Comparison of ENCODE assay signal across 8 cellular contexts in genomic region chr2:10097352-10098148, GRCh38. TPM values are rescaled to one million over a fixed set of nuclear protein-coding genes. Genes with fewer than 3 reads are reported as not detected.
DNase-seq lines count a peak whose midpoint lies in the region; ATAC-seq and TF ChIP-seq lines count a peak whose summit lies in the region.

No MANE protein-coding gene starts in this region.

- no peak overlapping the region for H3K27ac ChIP-seq in gastroesophageal sphincter

- H3K9me3 ChIP-seq in gastroesophageal sphincter: no peaks in the 10 kb centered on the region

- peaks cover 16% of the 10 kb centered on the region for H3K27me3 ChIP-seq in gastroesophageal sphincter

- peak; percentile 91 to 96 (median 94) for TF ChIP-seq CTCF in gastroesophageal sphincter (IDR thresholded peaks at IDR 0.05)
- TF ChIP-seq CTCF in omental fat pad (IDR thresholded peaks at IDR 0.05): peak in 2 of 3 donors; percentile 21 to 67

- 79 to 80% methylated on average over 6 of the region's 16 CpGs for WGBS in gastroesophageal sphincter (ENCODE audit: low coverage in 1 of 2), 2 donors

- no peaks in the 10 kb centered on the region for H3K36me3 ChIP-seq in gastroesophageal sphincter

- peaks cover 0 to 11% (median 6%) of the 10 kb centered on the region in 3 donors for H3K4me1 ChIP-seq in gastroesophageal sphincter

- no peak overlapping the region for H3K4me3 ChIP-seq in gastroesophageal sphincter

- DNase-seq in Ammon's horn (ENCODE audit: low spot score): peak; percentile 75
- DNase-seq in NCI-H69 (lab: John Stamatoyannopoulos, UW): peak; percentile 81
- DNase-seq in activated T-cell treated with anti-CD3 and anti-CD28 coated beads, Interleukin-2, amount 50 U/mL, for 48 hours: peak; percentile 54 to 62
- DNase-seq in omental fat pad (ENCODE audit: low spot score): peak; percentile 42

- ATAC-seq in GM18511 (IDR thresholded peaks at IDR 0.05; ENCODE audit: unreplicated experiment) (peak; percentile 76), HG03342 (IDR thresholded peaks at IDR 0.05; ENCODE audit: unreplicated experiment) (peak; percentile 81), gastroesophageal sphincter (peak; percentile 94), omental fat pad (ENCODE audit: low FRiP score) (peak; percentile 98), HG02884 (IDR thresholded peaks at IDR 0.05; ENCODE audit: unreplicated experiment) (no peak)

- no peak for TF ChIP-seq POLR2A in gastroesophageal sphincter (IDR thresholded peaks at IDR 0.05)

- no peak for TF ChIP-seq EP300 in gastroesophageal sphincter (IDR thresholded peaks at IDR 0.05)

RNA-seq across cellular contexts. Expression of gene CYS1, which starts 17.3 kb away (rescaled TPM):
- 10 to 100 TPM in 3 of 4 donors, 1 to 10 TPM in 1; 8.6 to 50.7 (median 32.6) TPM for total RNA-seq in gastroesophageal sphincter
- 1 to 10 TPM in 2 of 4 donors, under 1 TPM in 2; 0.63 to 2.7 (median 1.2) TPM for total RNA-seq in omental fat pad

RNA-seq across cellular contexts. Expression of gene RRM2, which starts 25.0 kb away (rescaled TPM):
- 1 to 10 TPM in 3 of 4 donors, under 1 TPM in 1; 0.40 to 3.2 (median 2.0) TPM for total RNA-seq in gastroesophageal sphincter
- total RNA-seq in omental fat pad: 1 to 10 TPM in 3 of 4 donors, under 1 TPM in 1; 0.46 to 9.8 (median 1.5) TPM

RNA-seq across cellular contexts. Expression of gene KLF11, which starts 54.2 kb away (rescaled TPM):
- total RNA-seq in gastroesophageal sphincter: 10 to 100 TPM; 20.1 to 57.2 (median 33.6) TPM
- 10 to 100 TPM; 35.8 to 63.6 (median 37.3) TPM for total RNA-seq in omental fat pad
